Comparison of ENCODE assay signal across 8 cellular contexts in genomic region chr4:16264798-16265197, GRCh38. TPM values are rescaled to one million over a fixed set of nuclear protein-coding genes. Genes with fewer than 3 reads are reported as not detected.
DNase-seq lines count a peak whose midpoint lies in the region; ATAC-seq and TF ChIP-seq lines count a peak whose summit lies in the region.

No MANE protein-coding gene starts in this region.

- peak; percentile 54 for TF ChIP-seq CTCF in AG09319 (IDR thresholded peaks at IDR 0.05; ENCODE audit: low read depth, low read length)
- TF ChIP-seq CTCF in GM13977 (IDR thresholded peaks at IDR 0.05; ENCODE audit: extremely low read depth, insufficient read depth, missing control alignments) = peak; percentile 53
- TF ChIP-seq CTCF in esophagus muscularis mucosa (IDR thresholded peaks at IDR 0.05) = peak; percentile 57 to 66 (median 66)
- peak; percentile 68 for TF ChIP-seq CTCF in neural crest cell (conservative IDR thresholded peaks at IDR 0.05)

- 15% methylated on average over 3 of the region's 3 CpGs for WGBS in esophagus muscularis mucosa

- H3K36me3 ChIP-seq in esophagus muscularis mucosa = no peaks in the 10 kb centered on the region

- no peaks in the 10 kb centered on the region for H3K9me3 Mint-ChIP-seq in neural crest cell

- TF ChIP-seq POLR2A in esophagus muscularis mucosa (IDR thresholded peaks at IDR 0.05; ENCODE audit: low read depth) = no peak

- H3K27ac ChIP-seq in esophagus muscularis mucosa (replicated peaks in 1 of 4) = no peak overlapping the region

- H3K9me3 ChIP-seq in esophagus muscularis mucosa = no peaks in the 10 kb centered on the region

- intact Hi-C loops in esophagus muscularis mucosa (cut with DNase I) = loop anchor here (2.0 kb wide), 2 partner anchors 68 to 232 kb away; no protein-coding TSS in a partner anchor

- H3K27me3 ChIP-seq in esophagus muscularis mucosa = no peaks in the 10 kb centered on the region

- TF ChIP-seq EP300 in esophagus muscularis mucosa (IDR thresholded peaks at IDR 0.05) = no peak

- DNase-seq in AG09319 (ENCODE audit: extremely low read depth, low read depth) (peak; percentile 12), GM13977 (ENCODE audit: low spot score) (peak; percentile 37), HT1080 (ENCODE audit: low read depth) (peak; percentile 24), RPMI7951 (ENCODE audit: low read depth) (peak; percentile 50), esophagus muscularis mucosa (ENCODE audit: extremely low spot score) (no peak), neural crest cell (ENCODE audit: low read depth, low spot score) (no peak), activated T-cell treated with anti-CD3 and anti-CD28 coated beads for 4 hours (no peak)

- ATAC-seq in GM19328 (IDR thresholded peaks at IDR 0.05; ENCODE audit: unreplicated experiment) = no peak

- H3K36me3 Mint-ChIP-seq in neural crest cell (ENCODE audit: low read depth) = no peaks in the 10 kb centered on the region

- no peak overlapping the region for H3K4me3 ChIP-seq in esophagus muscularis mucosa

- no peaks in the 10 kb centered on the region for H3K27me3 Mint-ChIP-seq in neural crest cell (ENCODE audit: low read depth)

- H3K4me1 Mint-ChIP-seq in neural crest cell = no peaks in the 10 kb centered on the region

- peaks cover 0 to 11% (median 2%) of the 10 kb centered on the region in 4 donors for H3K4me1 ChIP-seq in esophagus muscularis mucosa

- in situ Hi-C loops in GM13977 (cut with MboI; ENCODE audit: low pct_unique_long_range_greater_than_20kb, low sequenced_read_pairs, unreplicated experiment) = loop anchor here (25.0 kb wide), 1 partner anchor 227 kb away; no protein-coding TSS in a partner anchor

- no peak overlapping the region for H3K4me3 Mint-ChIP-seq in neural crest cell

- H3K27ac Mint-ChIP-seq in neural crest cell (ENCODE audit: unreplicated experiment) = no peak overlapping the region

RNA-seq across cellular contexts. Expression of gene TAPT1, which starts 38.5 kb away (rescaled TPM):
- 5.7 and 9.2 TPM in 2 replicates for total RNA-seq in HT1080 (2014; rRNA removed; shearing (Covaris generic))
- 8.7 and 10.4 TPM in 2 replicates for polyA plus RNA-seq in HT1080 (2015; cell fraction: cytosol; rRNA removed)
- 20.9 and 32.6 TPM in 2 replicates for polyA plus RNA-seq in HT1080 (2015; cell fraction: nucleus; rRNA removed)
- 12.3 and 16.8 TPM in 2 replicates for total RNA-seq in RPMI7951 (2014; rRNA removed; shearing (Covaris generic))
- total RNA-seq in esophagus muscularis mucosa (10 to 100 TPM; 18.1 to 27.4 (median 21.6) TPM), neural crest cell (18.1 and 23.6 TPM in 2 replicates)

Comparison
In these comparisons a context has a peak if more than half of its experiments do, and no peak if none do; other contexts are left out.
1. DNase-seq: peak in AG09319 (single experiment), GM13977 (single experiment), HT1080 (single experiment) and RPMI7951 (single experiment); none in esophagus muscularis mucosa (single experiment), neural crest cell (single experiment) and activated T-cell treated with anti-CD3 and anti-CD28 coated beads for 4 hours (single experiment).
2. Peak in every context shown above with its lines, with median percentiles within 50 percentile points of each other: CTCF ChIP-seq.